Comparison of ENCODE assay signal across 1 cellular context in the genomic region with DNA sequence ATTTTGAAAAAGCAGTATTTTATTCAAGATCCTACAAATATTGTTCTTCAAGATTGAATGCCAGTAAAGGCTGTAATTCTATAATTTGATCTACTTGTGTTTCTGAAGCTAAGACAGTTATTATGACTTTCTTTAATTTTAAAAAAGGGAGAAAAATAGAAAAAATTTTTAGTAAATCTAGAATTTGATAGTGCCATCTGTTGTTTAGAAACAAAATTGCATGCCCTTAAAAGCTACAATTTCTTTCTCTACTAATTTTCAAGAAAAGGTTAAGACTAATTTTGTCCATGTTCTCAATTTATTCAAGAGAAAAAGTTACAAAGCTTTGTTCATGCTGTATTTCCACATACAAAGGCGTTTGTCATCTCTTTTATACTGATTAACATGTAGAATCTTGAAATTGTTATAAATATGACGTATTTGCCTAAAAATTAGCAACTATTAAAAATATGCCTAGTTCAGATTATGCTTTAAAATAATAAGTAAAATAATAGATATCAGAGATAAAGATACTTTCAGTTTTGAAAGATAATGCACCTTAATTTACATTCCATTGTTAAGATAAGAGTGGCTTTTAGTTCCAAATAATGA.
TF ChIP-seq lines count a peak whose summit lies in the region.

No MANE protein-coding gene starts in this region.

TF ChIP-seq in endothelial cell of umbilical vein, 7 proteins besides CTCF, POLR2A, EP300 and RAD21:
- TF ChIP-seq EZH2 (IDR thresholded peaks at IDR 0.05; ENCODE audit: borderline replicate concordance, low read depth, low read length, severe bottlenecking) (no peak), FOS (IDR thresholded peaks at IDR 0.05; ENCODE audit: borderline replicate concordance, insufficient read depth, low read length) (no peak)
